Comparison of ENCODE assay signal across 1 cellular context in the genomic region with DNA sequence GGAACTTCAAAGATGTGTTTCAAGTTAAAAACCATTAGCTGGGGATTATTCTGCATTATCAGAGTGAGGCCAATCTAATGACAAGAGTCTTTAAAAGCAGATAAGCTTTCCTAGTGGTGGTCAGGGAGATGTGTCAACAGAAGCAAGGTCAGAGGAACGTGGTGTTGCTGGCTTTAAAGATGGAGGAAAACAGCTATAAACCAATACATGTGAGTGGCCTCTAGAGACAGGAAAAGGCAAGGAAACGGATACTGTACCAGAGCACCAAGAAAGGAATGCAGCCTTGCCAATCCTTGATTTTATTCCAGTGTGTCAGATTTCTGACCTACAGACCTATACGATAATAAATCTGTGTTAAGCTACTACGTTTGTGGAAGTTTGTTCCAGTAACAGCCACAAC.
TF ChIP-seq lines count a peak whose summit lies in the region.

No MANE protein-coding gene starts in this region.

TF ChIP-seq in GM23338, 12 proteins besides CTCF, POLR2A, EP300 and RAD21:
- TF ChIP-seq, protein P1, sequence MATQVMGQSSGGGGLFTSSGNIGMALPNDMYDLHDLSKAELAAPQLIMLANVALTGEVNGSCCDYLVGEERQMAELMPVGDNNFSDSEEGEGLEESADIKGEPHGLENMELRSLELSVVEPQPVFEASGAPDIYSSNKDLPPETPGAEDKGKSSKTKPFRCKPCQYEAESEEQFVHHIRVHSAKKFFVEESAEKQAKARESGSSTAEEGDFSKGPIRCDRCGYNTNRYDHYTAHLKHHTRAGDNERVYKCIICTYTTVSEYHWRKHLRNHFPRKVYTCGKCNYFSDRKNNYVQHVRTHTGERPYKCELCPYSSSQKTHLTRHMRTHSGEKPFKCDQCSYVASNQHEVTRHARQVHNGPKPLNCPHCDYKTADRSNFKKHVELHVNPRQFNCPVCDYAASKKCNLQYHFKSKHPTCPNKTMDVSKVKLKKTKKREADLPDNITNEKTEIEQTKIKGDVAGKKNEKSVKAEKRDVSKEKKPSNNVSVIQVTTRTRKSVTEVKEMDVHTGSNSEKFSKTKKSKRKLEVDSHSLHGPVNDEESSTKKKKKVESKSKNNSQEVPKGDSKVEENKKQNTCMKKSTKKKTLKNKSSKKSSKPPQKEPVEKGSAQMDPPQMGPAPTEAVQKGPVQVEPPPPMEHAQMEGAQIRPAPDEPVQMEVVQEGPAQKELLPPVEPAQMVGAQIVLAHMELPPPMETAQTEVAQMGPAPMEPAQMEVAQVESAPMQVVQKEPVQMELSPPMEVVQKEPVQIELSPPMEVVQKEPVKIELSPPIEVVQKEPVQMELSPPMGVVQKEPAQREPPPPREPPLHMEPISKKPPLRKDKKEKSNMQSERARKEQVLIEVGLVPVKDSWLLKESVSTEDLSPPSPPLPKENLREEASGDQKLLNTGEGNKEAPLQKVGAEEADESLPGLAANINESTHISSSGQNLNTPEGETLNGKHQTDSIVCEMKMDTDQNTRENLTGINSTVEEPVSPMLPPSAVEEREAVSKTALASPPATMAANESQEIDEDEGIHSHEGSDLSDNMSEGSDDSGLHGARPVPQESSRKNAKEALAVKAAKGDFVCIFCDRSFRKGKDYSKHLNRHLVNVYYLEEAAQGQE (IDR thresholded peaks at IDR 0.05; ENCODE audit: unreplicated experiment) = no peak
- TF ChIP-seq ZNF114 (CRISPR knock-in tag; IDR thresholded peaks at IDR 0.05) (no peak), JUNB (IDR thresholded peaks at IDR 0.05; ENCODE audit: unreplicated experiment) (no peak), NANOG (IDR thresholded peaks at IDR 0.05; ENCODE audit: borderline replicate concordance) (no peak), CREB1 (CRISPR knock-in tag; IDR thresholded peaks at IDR 0.05; ENCODE audit: low read depth) (no peak)
- TF ChIP-seq, protein P2, sequence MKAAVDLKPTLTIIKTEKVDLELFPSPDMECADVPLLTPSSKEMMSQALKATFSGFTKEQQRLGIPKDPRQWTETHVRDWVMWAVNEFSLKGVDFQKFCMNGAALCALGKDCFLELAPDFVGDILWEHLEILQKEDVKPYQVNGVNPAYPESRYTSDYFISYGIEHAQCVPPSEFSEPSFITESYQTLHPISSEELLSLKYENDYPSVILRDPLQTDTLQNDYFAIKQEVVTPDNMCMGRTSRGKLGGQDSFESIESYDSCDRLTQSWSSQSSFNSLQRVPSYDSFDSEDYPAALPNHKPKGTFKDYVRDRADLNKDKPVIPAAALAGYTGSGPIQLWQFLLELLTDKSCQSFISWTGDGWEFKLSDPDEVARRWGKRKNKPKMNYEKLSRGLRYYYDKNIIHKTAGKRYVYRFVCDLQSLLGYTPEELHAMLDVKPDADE (IDR thresholded peaks at IDR 0.05) = no peak
TF ChIP-seq in GM23338: peak in this region for 0.
